In genomic region chrX:2693123-2693438, GRCh38 we compare ENCODE assay signal across 9 cellular contexts. TPM values are rescaled to one million over a fixed set of nuclear protein-coding genes. Genes with fewer than 3 reads are reported as not detected.
A peak's percentile ranks its signal among the peaks of the same experiment; 100 is the strongest.
DNase-seq lines count a peak whose midpoint lies in the region; ATAC-seq and TF ChIP-seq lines count a peak whose summit lies in the region.
"Had no signal": no experiment of that assay in that cellular context is flagged by ENCODE, and none has a peak within 500 bp of the region (broad histone marks: within the 10 kb centered on the region; RNA-seq: fewer than 3 reads in every experiment).

No MANE protein-coding gene starts in this region.

- H3K27me3 ChIP-seq in DOHH2 (ENCODE audit: control insufficient read depth, low read length) (peaks cover 3% of the 10 kb centered on the region; the same call in 1 of the 2 replicates), Peyer's patch (no peaks in the 10 kb centered on the region), esophagus (ENCODE audit: control insufficient read depth in 1 of 2, insufficient read depth in 2 of 2, low read length in 2 of 2) (no peaks in the 10 kb centered on the region), skeletal muscle satellite cell (ENCODE audit: control insufficient read depth, insufficient read depth, low read length) (no peaks in the 10 kb centered on the region)

- ATAC-seq in HG03460 (IDR thresholded peaks at IDR 0.05; ENCODE audit: unreplicated experiment) (no peak), HG03354 (IDR thresholded peaks at IDR 0.05; ENCODE audit: poor library complexity, severe bottlenecking, unreplicated experiment) (no peak)

- DNase-seq in Peyer's patch (no peak), hypothalamus (lab: John Stamatoyannopoulos, UW) (no peak)
- DNase-seq in activated CD4-positive, alpha-beta T cell treated with anti-CD3 and anti-CD28 coated beads for 1 hour: no peak
- DNase-seq: NCI-H1694 had no signal

- peak overlapping the region; percentile 93 for H3K4me3 ChIP-seq in DOHH2 (ENCODE audit: low read length)
- peak overlapping the region in 3 of 4 donors; percentile 57 to 95 (median 78) for H3K4me3 ChIP-seq in Peyer's patch
- H3K4me3 ChIP-seq in esophagus (ENCODE audit: low read depth in 1 of 2, low read length in 2 of 2): peak overlapping the region in 1 of 2 donors; percentile 95
- H3K4me3 ChIP-seq in skeletal muscle satellite cell (ENCODE audit: low read length): peak overlapping the region; percentile 99

- 34 to 60% methylated on average over 5 of the region's 5 CpGs for WGBS in esophagus, 2 donors

- H3K9me3 ChIP-seq in DOHH2 (ENCODE audit: control insufficient read depth, insufficient read depth, low read length): no peaks in the 10 kb centered on the region
- no peaks in the 10 kb centered on the region for H3K9me3 ChIP-seq in Peyer's patch
- H3K9me3 ChIP-seq in esophagus (ENCODE audit: control insufficient read depth in 2 of 2, insufficient read depth in 1 of 2, low read depth in 1 of 2, low read length in 1 of 2): no peaks in the 10 kb centered on the region
- no peaks in the 10 kb centered on the region for H3K9me3 ChIP-seq in skeletal muscle satellite cell (replicated peaks; ENCODE audit: low read length)

- H3K4me1 ChIP-seq in DOHH2 (ENCODE audit: control insufficient read depth, low read length) (peaks cover 63% of the 10 kb centered on the region), Peyer's patch (peaks cover 0 to 62% (median 15%) of the 10 kb centered on the region in 4 donors), esophagus (ENCODE audit: control insufficient read depth in 2 of 2, insufficient read depth in 2 of 2, low read length in 1 of 2) (peaks cover 0 to 9% of the 10 kb centered on the region in 2 donors), skeletal muscle satellite cell (ENCODE audit: control insufficient read depth, insufficient read depth, low read length) (peaks cover 42% of the 10 kb centered on the region)

- H3K9ac ChIP-seq in skeletal muscle satellite cell (ENCODE audit: low read depth, low read length): peak overlapping the region; percentile 97

- peaks cover 67% of the 10 kb centered on the region for H3K79me2 ChIP-seq in DOHH2 (ENCODE audit: control insufficient read depth, low read length)

- no peak for TF ChIP-seq CTCF in DOHH2 (IDR thresholded peaks at IDR 0.05; ENCODE audit: low read depth, low read length, poor library complexity, severe bottlenecking)
- TF ChIP-seq CTCF in Peyer's patch (IDR thresholded peaks at IDR 0.05): no peak

- no peaks in the 10 kb centered on the region for H3K9me2 ChIP-seq in DOHH2 (replicated peaks; ENCODE audit: control insufficient read depth, low read length)

- no peak overlapping the region for H3K27ac ChIP-seq in DOHH2 (ENCODE audit: low read depth, low read length)
- peak overlapping the region in 3 of 4 donors; percentile 82 to 95 (median 85) for H3K27ac ChIP-seq in Peyer's patch
- H3K27ac ChIP-seq in esophagus (ENCODE audit: low read depth in 2 of 2, low read length in 1 of 2): peak overlapping the region; percentile 19 to 91

- TF ChIP-seq POLR2A in Peyer's patch (IDR thresholded peaks at IDR 0.05): no peak

- H4K20me1 ChIP-seq in DOHH2 (ENCODE audit: control insufficient read depth, insufficient read depth, low read depth, low read length): peaks cover 18% of the 10 kb centered on the region

- H3K36me3 ChIP-seq in DOHH2 (ENCODE audit: control insufficient read depth, low read length) (peaks cover 12% of the 10 kb centered on the region), Peyer's patch (no peaks in the 10 kb centered on the region), esophagus (ENCODE audit: control insufficient read depth in 2 of 2, insufficient read depth in 2 of 2, low read length in 1 of 2) (no peaks in the 10 kb centered on the region), skeletal muscle satellite cell (ENCODE audit: insufficient read depth, low read length) (peaks cover 6% of the 10 kb centered on the region)

- no peaks in the 10 kb centered on the region for H3F3A ChIP-seq in DOHH2 (ENCODE audit: control insufficient read depth, insufficient read depth)

- H3K4me2 ChIP-seq in DOHH2 (ENCODE audit: low read length) (peak overlapping the region; percentile 72), skeletal muscle satellite cell (ENCODE audit: low read length) (peak overlapping the region; percentile 90)

RNA-seq across cellular contexts. Expression of gene CD99, which starts 2.0 kb away (rescaled TPM):
- 100 to 1,000 TPM; 129 to 209 (median 175) TPM for total RNA-seq in Peyer's patch
- 100 to 1,000 TPM; 133 to 198 TPM for polyA plus RNA-seq in esophagus
- total RNA-seq in skeletal muscle satellite cell (2012; rRNA removed): 189 and 310 TPM in 2 replicates

RNA-seq across cellular contexts. Expression of gene XG, which starts 58.8 kb away (rescaled TPM):
- under 1 TPM in 1 of 4 donors, not detected in 3; 0.40 TPM for total RNA-seq in Peyer's patch
- polyA plus RNA-seq in esophagus: 10 to 100 TPM; 10.0 to 12.6 TPM
- total RNA-seq in skeletal muscle satellite cell (2012; rRNA removed): 9.4 and 11.2 TPM in 2 replicates
